ENCODE assay signal across 14 cellular contexts in genomic region chr2:66318009-66318561, GRCh38.
DNase-seq lines count a peak whose midpoint lies in the region; ATAC-seq and TF ChIP-seq lines count a peak whose summit lies in the region.
"Had no signal": no experiment of that assay in that cellular context is flagged by ENCODE, and none has a peak within 500 bp of the region (broad histone marks: within the 10 kb centered on the region; RNA-seq: fewer than 3 reads in every experiment).

No MANE protein-coding gene starts in this region.

- H2BK15ac ChIP-seq in mesendoderm (replicated peaks; ENCODE audit: low read depth), result no peak overlapping the region

- peak overlapping the region; percentile 62 for H3K4me2 ChIP-seq in GM23338
- no peak overlapping the region for H3K4me2 ChIP-seq in mesendoderm (ENCODE audit: low read length)
- H3K4me2 ChIP-seq in SK-N-SH, result no peak overlapping the region

- H3K9me2 ChIP-seq in GM23338 (ENCODE audit: insufficient read depth) (no peaks in the 10 kb centered on the region), SK-N-SH (no peaks in the 10 kb centered on the region)

- H3F3A ChIP-seq in GM23338 (replicated peaks; ENCODE audit: low read depth) (no peaks in the 10 kb centered on the region), SK-N-SH (replicated peaks; ENCODE audit: insufficient read depth) (no peaks in the 10 kb centered on the region)

- no peaks in the 10 kb centered on the region for H3K27me3 Mint-ChIP-seq in GM23338 (ENCODE audit: insufficient read depth, low read depth, poor library complexity)
- no peaks in the 10 kb centered on the region for H3K27me3 Mint-ChIP-seq in type B pancreatic cell
- H3K27me3 Mint-ChIP-seq: CD4-positive, alpha-beta memory T cell; IgD-negative memory B cell had no signal

- H3K4me1 ChIP-seq in GM23338 (ENCODE audit: insufficient read depth) (peaks cover 21% of the 10 kb centered on the region), mesendoderm (ENCODE audit: control insufficient read depth, low read depth, low read length) (peaks cover 4% of the 10 kb centered on the region), SK-N-SH (ENCODE audit: control insufficient read depth in 1 of 2, insufficient read depth in 2 of 2, low read depth in 1 of 2, low read length in 1 of 2) (peaks cover 0 to 7% of the 10 kb centered on the region in 2 experiments; a peak in 2 of 4 replicates)
- H3K4me1 ChIP-seq: BE2C had no signal

- no peak overlapping the region for H3K27ac ChIP-seq in GM23338 (ENCODE audit: low read depth)
- H3K27ac ChIP-seq in mesendoderm (ENCODE audit: low read depth, low read length), result no peak overlapping the region
- no peak overlapping the region for H3K27ac ChIP-seq in SK-N-SH (ENCODE audit: low read depth in 2 of 2, low read length in 1 of 2)
- H3K27ac ChIP-seq: C4-2B had no signal

- H3K4me3 Mint-ChIP-seq in GM23338, result peak overlapping the region; percentile 19
- H3K4me3 Mint-ChIP-seq in type B pancreatic cell, result no peak overlapping the region
- H3K4me3 Mint-ChIP-seq: CD4-positive, alpha-beta memory T cell had no signal

- H3K27ac Mint-ChIP-seq in GM23338, result peak overlapping the region; percentile 25; the same call in 1 of the 2 replicates
- H3K27ac Mint-ChIP-seq in type B pancreatic cell, result peak overlapping the region; percentile 60
- H3K27ac Mint-ChIP-seq: CD4-positive, alpha-beta memory T cell; IgD-negative memory B cell had no signal

- no peak overlapping the region for H3K9ac ChIP-seq in mesendoderm (ENCODE audit: low read length)
- no peak overlapping the region for H3K9ac ChIP-seq in SK-N-SH

- H3K27me3 ChIP-seq in GM23338 (ENCODE audit: insufficient read depth) (no peaks in the 10 kb centered on the region), mesendoderm (ENCODE audit: insufficient read depth, low read length, poor library complexity) (no peaks in the 10 kb centered on the region), SK-N-SH (ENCODE audit: insufficient read depth) (no peaks in the 10 kb centered on the region)
- H3K27me3 ChIP-seq: BE2C had no signal

- no peaks in the 10 kb centered on the region for H4K20me1 ChIP-seq in GM23338 (replicated peaks; ENCODE audit: insufficient read depth)
- no peaks in the 10 kb centered on the region for H4K20me1 ChIP-seq in SK-N-SH (ENCODE audit: insufficient read depth)

- TF ChIP-seq CTCF in GM23338 (conservative IDR thresholded peaks at IDR 0.05; ENCODE audit: low read depth in 2 of 2) (no peak), type B pancreatic cell (conservative IDR thresholded peaks at IDR 0.05) (no peak), SK-N-SH (IDR thresholded peaks at IDR 0.05) (no peak)

- no peak overlapping the region for H3K18ac ChIP-seq in mesendoderm (ENCODE audit: low read length)

- CTCF ChIA-PET in SK-N-SH (lab: Yijun Ruan, JAX), result no interaction called here

- H3K36me3 ChIP-seq in GM23338 (ENCODE audit: insufficient read depth), result no peaks in the 10 kb centered on the region
- H3K36me3 ChIP-seq in mesendoderm (ENCODE audit: control insufficient read depth, insufficient read depth, low read length), result no peaks in the 10 kb centered on the region
- H3K36me3 ChIP-seq in SK-N-SH (replicated peaks in 1 of 2; ENCODE audit: control insufficient read depth in 1 of 2, insufficient read depth in 2 of 2, low read length in 1 of 2), result no peaks in the 10 kb centered on the region
- H3K36me3 ChIP-seq: BE2C had no signal

- ATAC-seq in GM23338, result peak; percentile 68

- POLR2A ChIA-PET in SK-N-SH (lab: Yijun Ruan, JAX), result no interaction called here

- no peak for DNase-seq in GM23338 (ENCODE audit: low spot score)
- peak; percentile 35 for DNase-seq in SK-N-DZ (ENCODE audit: low spot score)
- peak; percentile 42 for DNase-seq in mesendoderm
- no peak for DNase-seq in type B pancreatic cell (ENCODE audit: extremely low spot score, unreplicated experiment)
- no peak for DNase-seq in NCI-H128 (lab: John Stamatoyannopoulos, UW; ENCODE audit: unreplicated experiment)
- DNase-seq in activated CD8-positive, alpha-beta memory T cell treated with anti-CD3 and anti-CD28 coated beads for 24 hours, result no peak
- no peak for DNase-seq in SK-N-SH
- DNase-seq: BE2C; CD4-positive, alpha-beta memory T cell; DMS53; GF-D8; KG1 had no signal

- no peak overlapping the region for H4K5ac ChIP-seq in mesendoderm (ENCODE audit: low read length)

- H3K9me3 ChIP-seq in SK-N-SH, result no peaks in the 10 kb centered on the region
- H3K9me3 ChIP-seq: BE2C had no signal

- H3K79me2 ChIP-seq in GM23338 (replicated peaks; ENCODE audit: insufficient read depth) (no peaks in the 10 kb centered on the region), mesendoderm (ENCODE audit: control insufficient read depth, insufficient read depth, low read length) (no peaks in the 10 kb centered on the region), SK-N-SH (ENCODE audit: insufficient read depth) (no peaks in the 10 kb centered on the region)

- no peak overlapping the region for H4K8ac ChIP-seq in mesendoderm (ENCODE audit: low read depth, low read length)

- no peak overlapping the region for H3K23ac ChIP-seq in mesendoderm (ENCODE audit: low read length)

- no peak overlapping the region for H3K56ac ChIP-seq in mesendoderm (ENCODE audit: low read length)

- no peak overlapping the region for H3K4ac ChIP-seq in mesendoderm (ENCODE audit: low read depth, low read length)

- no peaks in the 10 kb centered on the region for H3K79me1 ChIP-seq in mesendoderm (ENCODE audit: low read length)

- H3K9me3 Mint-ChIP-seq in GM23338 (peaks cover 6% of the 10 kb centered on the region; the same call in 2 of the 3 replicates), type B pancreatic cell (no peaks in the 10 kb centered on the region)

- no peak overlapping the region for H2AK5ac ChIP-seq in mesendoderm (ENCODE audit: low read length)

- TF ChIP-seq RAD21 in SK-N-SH (IDR thresholded peaks at IDR 0.05; ENCODE audit: low read length), result no peak

- H3K36me3 Mint-ChIP-seq in GM23338 (ENCODE audit: low read depth) (0 out of 3 replicates have a peak, but pooled peaks cover 5% of the 10 kb centered on the region), type B pancreatic cell (no peaks in the 10 kb centered on the region)
- H3K36me3 Mint-ChIP-seq: CD4-positive, alpha-beta memory T cell; IgD-negative memory B cell had no signal

- H3K4me3 ChIP-seq in GM23338, result no peak overlapping the region
- H3K4me3 ChIP-seq in mesendoderm (ENCODE audit: low read length), result no peak overlapping the region
- H3K4me3 ChIP-seq in SK-N-SH (ENCODE audit: low read depth in 2 of 2, low read length in 1 of 2), result no peak overlapping the region

- WGBS in mesendoderm (ENCODE audit: extremely low coverage, insufficient coverage, low lambda C conversion rate), result no CpG with 5 or more reads among the region's 3 CpGs
- WGBS in SK-N-SH (ENCODE audit: low lambda C conversion rate), result 34% methylated on average over 3 of the region's 3 CpGs

- no peak overlapping the region for H2BK120ac ChIP-seq in mesendoderm (ENCODE audit: low read depth, low read length)

- no peak overlapping the region for H2AFZ ChIP-seq in GM23338
- no peak overlapping the region for H2AFZ ChIP-seq in SK-N-SH (ENCODE audit: low read depth)

- H3K4me1 Mint-ChIP-seq in GM23338 (peaks cover 36% of the 10 kb centered on the region), type B pancreatic cell (ENCODE audit: unreplicated experiment) (peaks cover 24% of the 10 kb centered on the region)
- H3K4me1 Mint-ChIP-seq: CD4-positive, alpha-beta memory T cell; IgD-negative memory B cell had no signal

- no peak overlapping the region for H2BK5ac ChIP-seq in mesendoderm (ENCODE audit: low read length)

- no peak for TF ChIP-seq EP300 in SK-N-SH (IDR thresholded peaks at IDR 0.05; ENCODE audit: borderline replicate concordance in 1 of 2, low read depth in 1 of 2, low read length in 1 of 2)

TF ChIP-seq in GM23338, 12 proteins besides CTCF, POLR2A, EP300 and RAD21:
- TF ChIP-seq, protein P1, sequence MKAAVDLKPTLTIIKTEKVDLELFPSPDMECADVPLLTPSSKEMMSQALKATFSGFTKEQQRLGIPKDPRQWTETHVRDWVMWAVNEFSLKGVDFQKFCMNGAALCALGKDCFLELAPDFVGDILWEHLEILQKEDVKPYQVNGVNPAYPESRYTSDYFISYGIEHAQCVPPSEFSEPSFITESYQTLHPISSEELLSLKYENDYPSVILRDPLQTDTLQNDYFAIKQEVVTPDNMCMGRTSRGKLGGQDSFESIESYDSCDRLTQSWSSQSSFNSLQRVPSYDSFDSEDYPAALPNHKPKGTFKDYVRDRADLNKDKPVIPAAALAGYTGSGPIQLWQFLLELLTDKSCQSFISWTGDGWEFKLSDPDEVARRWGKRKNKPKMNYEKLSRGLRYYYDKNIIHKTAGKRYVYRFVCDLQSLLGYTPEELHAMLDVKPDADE (IDR thresholded peaks at IDR 0.05), result no peak
- no peak for TF ChIP-seq ZNF331 (CRISPR knock-in tag; IDR thresholded peaks at IDR 0.05; ENCODE audit: low read depth)
- no peak for TF ChIP-seq EZH2 (IDR thresholded peaks at IDR 0.05; ENCODE audit: low read depth, unreplicated experiment)

TF ChIP-seq in SK-N-SH, 30 proteins besides CTCF, POLR2A, EP300 and RAD21:
- TF ChIP-seq ELF1 (IDR thresholded peaks at IDR 0.05) (no peak), SMC3 (IDR thresholded peaks at IDR 0.05; ENCODE audit: low read depth, low read length) (no peak), RXRA (IDR thresholded peaks at IDR 0.05; ENCODE audit: borderline replicate concordance, low read depth) (no peak)

Comparison
In these comparisons a context has a peak if more than half of its experiments do, and no peak if none do; other contexts are left out.
1. DNase-seq: peak in SK-N-DZ (single experiment) and mesendoderm (single experiment); none in GM23338 (single experiment), type B pancreatic cell (single experiment), NCI-H128 (single experiment), activated CD8-positive, alpha-beta memory T cell treated with anti-CD3 and anti-CD28 coated beads for 24 hours (single experiment) and SK-N-SH (single experiment).